Comparison of ENCODE assay signal across 8 cellular contexts in genomic region chr3:52896613-52897012, GRCh38. TPM values are rescaled to one million over a fixed set of nuclear protein-coding genes. Genes with fewer than 3 reads are reported as not detected.
DNase-seq lines count a peak whose midpoint lies in the region; ATAC-seq and TF ChIP-seq lines count a peak whose summit lies in the region.

No MANE protein-coding gene starts in this region.

- TF ChIP-seq POLR2A in body of pancreas (IDR thresholded peaks at IDR 0.05) = no peak

- intact Hi-C loops in CD14-positive monocyte (cut with micrococcal nuclease) (loop anchor here in 1 of 2 donors (10.0 kb wide), 1 partner anchor 358 kb away; the partner anchor contains the start of gene TKT), body of pancreas (cut with DNase I) (no loop called here)

- H3K9me3 Mint-ChIP-seq in CD14-positive monocyte = peaks cover 0 to 2% (median 0%) of the 10 kb centered on the region in 7 donors

- peak overlapping the region; percentile 64 for H3K9ac ChIP-seq in HUES6 (ENCODE audit: low read length)

- no peak overlapping the region for H3K27ac ChIP-seq in HUES6 (ENCODE audit: low read depth, low read length)
- H3K27ac ChIP-seq in body of pancreas = peak overlapping the region; percentile 45 to 74 (median 56)
- no peak overlapping the region for H3K27ac ChIP-seq in mesodermal cell (ENCODE audit: low read depth, low read length, severe bottlenecking)

- ATAC-seq in body of pancreas = no peak
- no peak for ATAC-seq in HG03196 (IDR thresholded peaks at IDR 0.05; ENCODE audit: unreplicated experiment)

- no peaks in the 10 kb centered on the region for H3K9me3 ChIP-seq in HUES6 (ENCODE audit: control insufficient read depth, insufficient read depth, low read depth, low read length)
- H3K9me3 ChIP-seq in body of pancreas = no peaks in the 10 kb centered on the region
- H3K9me3 ChIP-seq in mesodermal cell (ENCODE audit: control insufficient read depth, low read length) = no peaks in the 10 kb centered on the region

- H3K27me3 ChIP-seq in HUES6 (ENCODE audit: control insufficient read depth, insufficient read depth, low read length) = no peaks in the 10 kb centered on the region
- no peaks in the 10 kb centered on the region for H3K27me3 ChIP-seq in body of pancreas

- peaks cover 15 to 23% of the 10 kb centered on the region in 2 donors for H3K36me3 Mint-ChIP-seq in CD14-positive monocyte

- H3K4me1 ChIP-seq in HUES6 (ENCODE audit: control insufficient read depth, insufficient read depth, low read length) (0 out of 2 replicates have a peak, but pooled peaks cover 3% of the 10 kb centered on the region), body of pancreas (peaks cover 58% of the 10 kb centered on the region), mesodermal cell (ENCODE audit: control insufficient read depth, insufficient read depth, low read length, poor library complexity, severe bottlenecking) (peaks cover 9% of the 10 kb centered on the region)

- 3 to 4% methylated on average over 9 of the region's 9 CpGs for WGBS in body of pancreas, 2 donors
- WGBS in mesodermal cell (ENCODE audit: insufficient coverage in 2 of 2), 2 experiments = 7 to 10% methylated on average over 9 of the region's 9 CpGs

- peak overlapping the region; percentile 78 to 93 (median 85) for H3K27ac Mint-ChIP-seq in CD14-positive monocyte

- H3K36me3 ChIP-seq in HUES6 (ENCODE audit: control insufficient read depth, insufficient read depth, low read length) (no peaks in the 10 kb centered on the region), body of pancreas (replicated peaks in 1 of 2; ENCODE audit: insufficient read depth in 1 of 2, low read depth in 2 of 2) (no peaks in the 10 kb centered on the region), mesodermal cell (ENCODE audit: control insufficient read depth, insufficient read depth, low read length) (no peaks in the 10 kb centered on the region)

- TF ChIP-seq CTCF in CD14-positive monocyte (IDR thresholded peaks at IDR 0.05) (no peak), body of pancreas (IDR thresholded peaks at IDR 0.05) (no peak)

- H3K4me3 ChIP-seq in HUES6 (ENCODE audit: low read depth, low read length) (peak overlapping the region; percentile 80), body of pancreas (peak overlapping the region; percentile 30 to 89), mesodermal cell (ENCODE audit: extremely low read depth, insufficient read depth, low read length, poor library complexity, severe bottlenecking) (peak overlapping the region; percentile 70)

- peak overlapping the region; percentile 95 to 97 for H3K4me3 Mint-ChIP-seq in CD14-positive monocyte

- H3K27me3 Mint-ChIP-seq in CD14-positive monocyte (ENCODE audit: low read depth in 3 of 3) = peaks cover 0 to 5% (median 1%) of the 10 kb centered on the region in 3 donors

- peaks cover 59% of the 10 kb centered on the region for H3K4me1 Mint-ChIP-seq in CD14-positive monocyte

- DNase-seq in CD14-positive monocyte (ENCODE audit: low spot score) (no peak), body of pancreas (no peak), NCI-H2196 treated with DMSO at 0.1 percent for 48 hours (lab: John Stamatoyannopoulos, UW; ENCODE audit: unreplicated experiment) (no peak), NCI-H1694 (lab: John Stamatoyannopoulos, UW) (no peak)
- DNase-seq in activated CD4-positive, alpha-beta T cell treated with anti-CD3 and anti-CD28 coated beads for 4 hours = no peak

RNA-seq across cellular contexts. Expression of gene STIMATE, which starts 0.7 kb away (rescaled TPM):
- polyA plus RNA-seq in CD14-positive monocyte = 10 to 100 TPM in 1 of 2 donors, 1 to 10 TPM in 1; 8.9 to 11.7 TPM
- 10 to 100 TPM; 13.0 to 63.0 TPM for total RNA-seq in body of pancreas
- 12.9 TPM for polyA plus RNA-seq in mesodermal cell (2013, experiment 1 of 2)
- polyA plus RNA-seq in mesodermal cell (2013, experiment 2 of 2) = 11.7 TPM

Comparison
In these comparisons a context has a peak if more than half of its experiments do, and no peak if none do; other contexts are left out.
1. H3K27ac ChIP-seq: peak in body of pancreas (4 of 4); none in HUES6 (single experiment) and mesodermal cell (single experiment).
2. Peak in every context shown above with its lines, with median percentiles within 50 percentile points of each other: H3K4me3 ChIP-seq.